In genomic region chr13:103726808-103727207, GRCh38 we compare ENCODE assay signal across 28 cellular contexts.
"Had no signal": no experiment of that assay in that cellular context is flagged by ENCODE, and none has a peak within 500 bp of the region (broad histone marks: within the 10 kb centered on the region; RNA-seq: fewer than 3 reads in every experiment).

No MANE protein-coding gene starts in this region.

- H3K4me3 ChIP-seq: colonic mucosa, coronary artery, dorsolateral prefrontal cortex, esophagus muscularis mucosa, esophagus squamous epithelium, gastrocnemius medialis, gastroesophageal sphincter, heart left ventricle, heart right ventricle had no signal

- ATAC-seq: effector memory CD8-positive, alpha-beta T cell; esophagus mucosa; foreskin keratinocyte; gastrocnemius medialis; gastroesophageal sphincter; heart left ventricle; heart right ventricle had no signal

- H3K9me3 ChIP-seq: colonic mucosa, esophagus muscularis mucosa, esophagus squamous epithelium, gastrocnemius medialis, gastroesophageal sphincter, heart left ventricle, heart right ventricle had no signal

- H3K27ac ChIP-seq: colonic mucosa, coronary artery, dorsolateral prefrontal cortex, epithelial cell of prostate, esophagus muscularis mucosa, esophagus squamous epithelium, foreskin keratinocyte, gastrocnemius medialis, gastroesophageal sphincter, heart left ventricle, heart right ventricle had no signal

- FAIRE-seq: colon, endometrium, endothelial cell of umbilical vein, frontal cortex had no signal

- DNase-seq: colonic mucosa; cortex of kidney; dermis blood vessel endothelial cell; dorsolateral prefrontal cortex; effector CD4-positive, alpha-beta T cell; effector CD8-positive, alpha-beta T cell; effector memory CD4-positive, alpha-beta T cell; effector memory CD8-positive, alpha-beta T cell; endodermal cell; erythroblast; esophagus squamous epithelium; foreskin fibroblast; foreskin keratinocyte; foreskin melanocyte; gastrocnemius medialis; glutamatergic neuron; head of caudate nucleus; heart left ventricle; heart right ventricle had no signal

- H3K4me1 ChIP-seq: colonic mucosa, esophagus muscularis mucosa, esophagus squamous epithelium, foreskin keratinocyte, gastroesophageal sphincter had no signal

- H3K27me3 ChIP-seq: colonic mucosa, dorsolateral prefrontal cortex, esophagus muscularis mucosa, esophagus squamous epithelium, foreskin keratinocyte, gastrocnemius medialis, gastroesophageal sphincter, heart left ventricle, heart right ventricle had no signal

- H3K36me3 ChIP-seq: colonic mucosa, esophagus muscularis mucosa, esophagus squamous epithelium, gastrocnemius medialis, gastroesophageal sphincter, heart left ventricle, heart right ventricle had no signal
